28 cellular contexts compared by ENCODE assay signal in the genomic region with DNA sequence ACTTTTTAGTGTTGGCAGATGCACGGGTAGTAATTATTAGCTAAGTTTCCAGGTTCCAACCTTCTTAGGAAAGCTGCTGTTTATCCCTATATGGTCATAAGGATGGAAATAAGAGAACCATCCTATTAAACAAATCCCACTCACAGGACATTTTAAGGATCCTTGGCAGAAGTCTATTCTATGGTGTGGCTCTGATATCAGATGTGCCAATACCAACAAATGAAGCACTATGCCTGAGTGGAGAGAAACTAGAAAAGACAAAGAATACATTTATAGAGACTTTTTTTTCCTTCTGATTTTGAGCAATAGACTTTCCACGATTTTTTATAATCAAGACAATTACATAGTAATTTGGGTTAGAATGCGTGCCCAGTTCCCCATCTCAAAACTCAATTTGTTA. TPM values are rescaled to one million over a fixed set of nuclear protein-coding genes. Genes with fewer than 3 reads are reported as not detected.
"Had no signal": no experiment of that assay in that cellular context is flagged by ENCODE, and none has a peak within 500 bp of the region (broad histone marks: within the 10 kb centered on the region; RNA-seq: fewer than 3 reads in every experiment).

No MANE protein-coding gene starts in this region.

- DNase-seq: activated B cell treated with CpG ODN at 0.5 μM for 24 hours; activated CD4-positive, alpha-beta T cell treated with anti-CD3 and anti-CD28 coated beads for 1 hour; activated CD4-positive, alpha-beta T cell treated with anti-CD3 and anti-CD28 coated beads, Interleukin-2, amount 10 ng/mL, durations not matched to agents 24 days and 14 days; activated CD4-positive, alpha-beta T cell treated with anti-CD3 and anti-CD28 coated beads, Interleukin-2, amount 50 U/mL, for 48 hours; activated CD8-positive, alpha-beta memory T cell treated with anti-CD3 and anti-CD28 coated beads, Interleukin-2, amount 10 ng/mL, durations not matched to agents 7 days and 5 days; activated effector memory CD4-positive, alpha-beta T cell treated with anti-CD3 and anti-CD28 coated beads, Interleukin-2, amount 50 U/mL, for 16 hours; activated naive CD4-positive, alpha-beta T cell treated with Interleukin-2 at 50 U/mL for 16 hours; activated naive CD8-positive, alpha-beta T cell treated with anti-CD3 and anti-CD28 coated beads, Interleukin-2, amount 50 U/mL, for 24 hours; activated T-cell treated with anti-CD3 and anti-CD28 coated beads, Interleukin-2, amount 50 U/mL, for 4 hours; amniotic stem cell; body of pancreas; NCI-H146; NCI-H187 treated with DMSO at 0.1 percent for 48 hours; NCI-H2081 treated with DMSO at 0.1 percent for 48 hours; NCI-H2171 treated with DMSO at 0.1 percent for 48 hours; NCI-H226; NCI-H510A treated with DMSO at 0.1 percent for 48 hours; PC-9; SHP77 treated with DMSO at 0.1 percent for 48 hours; T-cell; T-helper 2 cell; T1000 had no signal

- H3K9me3 ChIP-seq: ascending aorta, body of pancreas had no signal

- H3K4me3 ChIP-seq: ascending aorta, body of pancreas, PC-9 had no signal

- H3K36me3 Mint-ChIP-seq: activated CD8-positive, alpha-beta memory T cell treated with anti-CD3 and anti-CD28 coated beads, Interleukin-2, amount 10 ng/mL, durations not matched to agents 7 days and 5 days; activated naive CD4-positive, alpha-beta T cell treated with anti-CD3 and anti-CD28 coated beads, Interleukin-2, amount 50 U/mL, for 72 hours; T-cell had no signal

- H3K27ac ChIP-seq: ascending aorta, KMS-11, PC-9 had no signal

- H3K27ac Mint-ChIP-seq: activated B cell treated with CpG ODN at 0.5 μM for 24 hours; activated CD4-positive, alpha-beta T cell treated with anti-CD3 and anti-CD28 coated beads, Interleukin-2, amount 10 ng/mL, durations not matched to agents 24 days and 14 days; activated CD8-positive, alpha-beta memory T cell treated with anti-CD3 and anti-CD28 coated beads, Interleukin-2, amount 10 ng/mL, durations not matched to agents 7 days and 5 days; activated naive CD4-positive, alpha-beta T cell treated with anti-CD3 and anti-CD28 coated beads, Interleukin-2, amount 50 U/mL, for 72 hours; activated naive CD8-positive, alpha-beta T cell treated with anti-CD3 and anti-CD28 coated beads, Interleukin-2, amount 50 U/mL, for 24 hours; T-cell had no signal

- H3K27me3 ChIP-seq: ascending aorta, body of pancreas had no signal

- H2AFZ ChIP-seq: PC-9 had no signal

- H3K36me3 ChIP-seq: ascending aorta had no signal

- H3K4me3 Mint-ChIP-seq: activated B cell treated with CpG ODN at 0.5 μM for 24 hours; activated CD4-positive, alpha-beta T cell treated with anti-CD3 and anti-CD28 coated beads, Interleukin-2, amount 10 ng/mL, durations not matched to agents 24 days and 14 days; activated CD8-positive, alpha-beta memory T cell treated with anti-CD3 and anti-CD28 coated beads, Interleukin-2, amount 10 ng/mL, durations not matched to agents 7 days and 5 days; activated naive CD8-positive, alpha-beta T cell treated with anti-CD3 and anti-CD28 coated beads, Interleukin-2, amount 50 U/mL, for 24 hours; activated T-cell treated with anti-CD3 and anti-CD28 coated beads, Interleukin-2, amount 50 U/mL, for 4 hours; T-cell had no signal

- H3K9ac ChIP-seq: KMS-11 had no signal

- FAIRE-seq: bronchial epithelial cell, TTC549 had no signal

- H3K9me3 Mint-ChIP-seq: activated CD4-positive, alpha-beta T cell treated with anti-CD3 and anti-CD28 coated beads, Interleukin-2, amount 10 ng/mL, durations not matched to agents 24 days and 14 days; activated naive CD4-positive, alpha-beta T cell treated with anti-CD3 and anti-CD28 coated beads, Interleukin-2, amount 50 U/mL, for 72 hours; activated naive CD8-positive, alpha-beta T cell treated with anti-CD3 and anti-CD28 coated beads, Interleukin-2, amount 50 U/mL, for 24 hours; T-cell had no signal

- H3K4me1 Mint-ChIP-seq: activated B cell treated with CpG ODN at 0.5 μM for 24 hours; activated CD4-positive, alpha-beta T cell treated with anti-CD3 and anti-CD28 coated beads, Interleukin-2, amount 10 ng/mL, durations not matched to agents 24 days and 14 days; activated CD8-positive, alpha-beta memory T cell treated with anti-CD3 and anti-CD28 coated beads, Interleukin-2, amount 10 ng/mL, durations not matched to agents 7 days and 5 days; activated naive CD8-positive, alpha-beta T cell treated with anti-CD3 and anti-CD28 coated beads, Interleukin-2, amount 50 U/mL, for 24 hours; T-cell had no signal

- H3K4me2 ChIP-seq: KMS-11, PC-9 had no signal

- H3K27me3 Mint-ChIP-seq: activated B cell treated with CpG ODN at 0.5 μM for 24 hours; activated CD4-positive, alpha-beta T cell treated with anti-CD3 and anti-CD28 coated beads, Interleukin-2, amount 10 ng/mL, durations not matched to agents 24 days and 14 days; activated CD8-positive, alpha-beta memory T cell treated with anti-CD3 and anti-CD28 coated beads, Interleukin-2, amount 10 ng/mL, durations not matched to agents 7 days and 5 days; activated naive CD8-positive, alpha-beta T cell treated with anti-CD3 and anti-CD28 coated beads, Interleukin-2, amount 50 U/mL, for 24 hours; T-cell had no signal

RNA-seq across cellular contexts. Expression of gene PCDH17, which starts 12.6 kb away (rescaled TPM):
- total RNA-seq: activated B cell treated with CpG ODN at 0.5 μM for 24 hours; activated CD4-positive, alpha-beta T cell treated with anti-CD3 and anti-CD28 coated beads, Interleukin-2, amount 10 ng/mL, durations not matched to agents 24 days and 14 days; activated CD8-positive, alpha-beta memory T cell treated with anti-CD3 and anti-CD28 coated beads, Interleukin-2, amount 10 ng/mL, durations not matched to agents 7 days and 5 days; activated naive CD4-positive, alpha-beta T cell treated with anti-CD3 and anti-CD28 coated beads, Interleukin-2, amount 50 U/mL, for 72 hours; MCF 10A; PC-9 had no signal
